ENCODE assay signal across 20 cellular contexts in the genomic region with DNA sequence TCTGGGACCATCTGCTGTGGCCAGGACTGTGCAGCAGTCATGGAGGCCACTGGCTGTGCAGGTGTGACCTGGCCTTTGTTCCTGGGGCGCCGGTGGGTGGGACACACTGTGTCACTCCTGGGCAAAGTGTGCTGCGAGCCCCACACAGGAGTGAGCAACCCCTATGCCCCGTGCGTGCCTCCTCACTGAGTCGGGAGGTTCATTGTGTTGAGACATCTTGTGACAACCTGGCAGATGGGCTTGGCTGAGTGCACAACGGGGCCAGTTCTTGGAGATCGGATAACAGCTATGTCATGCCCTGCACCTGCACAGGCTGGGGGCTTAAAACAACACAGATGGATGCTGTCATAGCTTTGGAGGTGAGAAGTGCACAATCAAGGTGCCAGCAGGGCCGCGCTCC. TPM values are rescaled to one million over a fixed set of nuclear protein-coding genes. Genes with fewer than 3 reads are reported as not detected.
DNase-seq lines count a peak whose midpoint lies in the region; TF ChIP-seq lines count a peak whose summit lies in the region.
"Had no signal": no experiment of that assay in that cellular context is flagged by ENCODE, and none has a peak within 500 bp of the region (broad histone marks: within the 10 kb centered on the region; RNA-seq: fewer than 3 reads in every experiment).

No MANE protein-coding gene starts in this region.

- H3K4me1 ChIP-seq in neural progenitor cell (peaks cover 8% of the 10 kb centered on the region), thyroid gland (peaks cover 14 to 22% of the 10 kb centered on the region in 2 donors)
- H3K4me1 ChIP-seq: A549 had no signal

- H3F3A ChIP-seq in neural progenitor cell (ENCODE audit: low read depth): no peaks in the 10 kb centered on the region

- no peak for TF ChIP-seq POLR2A in thyroid gland (IDR thresholded peaks at IDR 0.05)

- H3K4me3 Mint-ChIP-seq in neural progenitor cell (no peak overlapping the region), chondrocyte (ENCODE audit: unreplicated experiment) (no peak overlapping the region)
- H3K4me3 Mint-ChIP-seq: CD4-positive, alpha-beta memory T cell had no signal

- peaks cover 21% of the 10 kb centered on the region for H3K4me1 Mint-ChIP-seq in neural progenitor cell
- peaks cover 7% of the 10 kb centered on the region for H3K4me1 Mint-ChIP-seq in chondrocyte (ENCODE audit: low read depth)
- H3K4me1 Mint-ChIP-seq: CD4-positive, alpha-beta memory T cell had no signal

- no peak overlapping the region for H3K9ac ChIP-seq in neural progenitor cell
- H3K9ac ChIP-seq: SK-N-SH had no signal

- no peaks in the 10 kb centered on the region for H3K36me3 Mint-ChIP-seq in neural progenitor cell
- no peaks in the 10 kb centered on the region for H3K36me3 Mint-ChIP-seq in chondrocyte (ENCODE audit: low read depth)
- H3K36me3 Mint-ChIP-seq: CD4-positive, alpha-beta memory T cell had no signal

- H3K27me3 ChIP-seq in neural progenitor cell (no peaks in the 10 kb centered on the region), thyroid gland (no peaks in the 10 kb centered on the region)

- H3K27ac ChIP-seq in neural progenitor cell (no peak overlapping the region), thyroid gland (peak overlapping the region in 2 of 3 donors; percentile 66 to 79)
- H3K27ac ChIP-seq: A549 had no signal

- H3K36me3 ChIP-seq in neural progenitor cell (no peaks in the 10 kb centered on the region), thyroid gland (no peaks in the 10 kb centered on the region)

- H3K4me2 ChIP-seq in neural progenitor cell: no peak overlapping the region
- H3K4me2 ChIP-seq: A549, SK-N-SH had no signal

- H3K79me2 ChIP-seq in neural progenitor cell (ENCODE audit: low read depth): no peaks in the 10 kb centered on the region

- H3K27ac Mint-ChIP-seq in neural progenitor cell (peak overlapping the region; percentile 29), chondrocyte (ENCODE audit: unreplicated experiment) (no peak overlapping the region)

- no peak overlapping the region for H2AFZ ChIP-seq in neural progenitor cell (replicated peaks)

- H3K27me3 Mint-ChIP-seq in neural progenitor cell (ENCODE audit: insufficient read depth, low read depth): peaks cover 7% of the 10 kb centered on the region
- H3K27me3 Mint-ChIP-seq in chondrocyte (ENCODE audit: low read depth): peaks cover 37% of the 10 kb centered on the region

- peaks cover 3% of the 10 kb centered on the region for H3K9me3 Mint-ChIP-seq in neural progenitor cell
- peaks cover 3% of the 10 kb centered on the region for H3K9me3 Mint-ChIP-seq in chondrocyte (ENCODE audit: low read depth)

- intact Hi-C loops in thyroid gland (cut with DNase I): no loop called here

- WGBS in thyroid gland, 2 donors: 84 to 85% methylated on average over 8 to 10 of the region's 10 CpGs

- DNase-seq in NCI-H748 (lab: John Stamatoyannopoulos, UW; ENCODE audit: unreplicated experiment): peak; percentile 10
- no peak for DNase-seq in NCI-H748 treated with DMSO at 0.1 percent for 48 hours (lab: John Stamatoyannopoulos, UW)
- DNase-seq in NCI-H524 treated with DMSO at 0.1 percent for 48 hours (lab: John Stamatoyannopoulos, UW): peak; percentile 56
- DNase-seq in neural progenitor cell (ENCODE audit: low spot score): no peak
- peak; percentile 21 to 46 for DNase-seq in thyroid gland
- no peak for DNase-seq in NK-92 (lab: John Stamatoyannopoulos, UW; ENCODE audit: unreplicated experiment)
- no peak for DNase-seq in T-helper 2 cell
- DNase-seq in chondrocyte (ENCODE audit: low spot score): no peak
- DNase-seq: Calu3; CD4-positive, alpha-beta memory T cell; H7; NCI-H146; NCI-H2029 treated with DMSO at 0.1 percent for 48 hours; NCI-H446; PC-3; RPMI8226; SHP77 treated with DMSO at 0.1 percent for 48 hours; SK-N-SH had no signal

- no peak for TF ChIP-seq CTCF in neural progenitor cell (IDR thresholded peaks at IDR 0.05)
- no peak for TF ChIP-seq CTCF in thyroid gland (IDR thresholded peaks at IDR 0.05)
- no peak for TF ChIP-seq CTCF in chondrocyte (IDR thresholded peaks at IDR 0.05)

- H3K4me3 ChIP-seq in neural progenitor cell (no peak overlapping the region), thyroid gland (replicated peaks in 1 of 3) (no peak overlapping the region)
- H3K4me3 ChIP-seq: A549 had no signal

- no peaks in the 10 kb centered on the region for H4K20me1 ChIP-seq in neural progenitor cell (ENCODE audit: low read depth)

- H3K9me3 ChIP-seq in neural progenitor cell (ENCODE audit: low read depth): no peaks in the 10 kb centered on the region
- H3K9me3 ChIP-seq in thyroid gland: no peaks in the 10 kb centered on the region
- H3K9me3 ChIP-seq: A549, SK-N-SH had no signal

RNA-seq across cellular contexts. Expression of a gene that starts 13.5 kb away (rescaled TPM):
- total RNA-seq in neural progenitor cell (ENCODE audit: low replicate concordance): 0.19 TPM in 1 of 2 replicates, not detected in the other
- 10 to 100 TPM; 25.8 to 56.2 (median 35.3) TPM for total RNA-seq in thyroid gland
- total RNA-seq in chondrocyte: 1.0 to 1.5 TPM (median 1.5 TPM) in 3 replicates
- total RNA-seq: CD4-positive, alpha-beta memory T cell; M059J had no signal

Comparison
In these comparisons a context has a peak if more than half of its experiments do, and no peak if none do; other contexts are left out.
1. DNase-seq: peak in NCI-H748 (single experiment), NCI-H524 treated with DMSO at 0.1 percent for 48 hours (single experiment) and thyroid gland (2 of 2); none in NCI-H748 treated with DMSO at 0.1 percent for 48 hours (single experiment), neural progenitor cell (single experiment), NK-92 (single experiment), T-helper 2 cell (0 of 5) and chondrocyte (single experiment).
2. RNA of a gene that starts 13.5 kb away (total RNA-seq): 25.8 to 56.2 TPM in thyroid gland; 1.0 to 1.5 TPM in chondrocyte and 0.19 TPM in neural progenitor cell; every median in the first group is over 10 times any median in the second.